In the genomic region with DNA sequence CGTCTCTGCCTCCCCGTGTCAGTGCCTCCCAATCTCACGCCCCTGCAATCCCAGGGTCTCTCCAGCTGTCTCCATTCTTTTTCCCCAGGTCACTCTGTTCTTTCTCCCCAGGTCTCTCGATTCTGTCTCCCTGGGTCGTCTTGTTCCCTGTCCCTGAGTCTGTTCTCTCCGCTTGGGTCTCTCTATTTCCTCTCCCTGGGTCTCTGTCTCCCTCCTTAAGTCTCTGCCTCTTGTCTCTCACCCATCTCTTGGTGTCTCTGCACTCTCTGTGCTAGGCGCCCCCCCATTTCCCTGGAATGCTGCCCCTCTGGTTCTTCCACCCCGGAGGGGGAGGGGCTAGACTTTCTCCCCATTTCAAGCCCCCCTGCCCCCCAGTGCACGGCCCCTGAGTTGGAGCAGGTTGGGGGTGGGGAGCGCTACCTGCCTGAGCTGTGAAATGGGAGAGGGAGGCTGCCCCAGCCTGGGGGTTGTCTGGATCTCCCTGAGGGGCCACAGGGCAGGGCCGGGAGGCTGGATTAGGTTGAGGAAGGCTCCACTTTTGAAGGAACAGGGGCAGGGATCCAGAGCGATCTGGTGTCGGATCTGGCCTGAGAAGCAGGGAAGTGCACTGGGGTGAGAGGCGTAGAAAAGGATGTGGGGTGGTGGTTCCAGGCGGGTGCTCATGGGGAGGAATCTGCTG, we compare ENCODE assay signal across 8 cellular contexts. TPM values are rescaled to one million over a fixed set of nuclear protein-coding genes. Genes with fewer than 3 reads are reported as not detected.
DNase-seq lines count a peak whose midpoint lies in the region; ATAC-seq and TF ChIP-seq lines count a peak whose summit lies in the region.

No MANE protein-coding gene starts in this region.

- H3K9me3 Mint-ChIP-seq in HFFc6: no peaks in the 10 kb centered on the region

- WGBS in mesodermal cell (ENCODE audit: insufficient coverage in 2 of 2), 2 experiments: 10 to 14% methylated on average over 11 of the region's 15 CpGs

- H3K4me1 ChIP-seq in mesodermal cell (ENCODE audit: control insufficient read depth, insufficient read depth, low read length, poor library complexity, severe bottlenecking): peaks cover 18% of the 10 kb centered on the region

- no peaks in the 10 kb centered on the region; the same call in none of the 2 replicates for H3K27me3 Mint-ChIP-seq in HFFc6 (ENCODE audit: insufficient read depth)

- H3K4me3 Mint-ChIP-seq in HFFc6: peak overlapping the region; percentile 99

- TF ChIP-seq CTCF in 22Rv1 (IDR thresholded peaks at IDR 0.05) (no peak), HFFc6 (IDR thresholded peaks at IDR 0.05) (no peak)

- H3K36me3 Mint-ChIP-seq in HFFc6 (ENCODE audit: low read depth): no peaks in the 10 kb centered on the region

- H3K4me1 Mint-ChIP-seq in HFFc6 (ENCODE audit: low read depth): peaks cover 52% of the 10 kb centered on the region

- peak overlapping the region; percentile 50 for H3K4me3 ChIP-seq in mesodermal cell (ENCODE audit: extremely low read depth, insufficient read depth, low read length, poor library complexity, severe bottlenecking)

- no peak for DNase-seq in HFFc6
- peak in 4 of 61 donors; percentile 13 to 51 (median 36) for DNase-seq in caudate nucleus (lab: John Stamatoyannopoulos, UW)
- DNase-seq in NK-92 (lab: John Stamatoyannopoulos, UW; ENCODE audit: unreplicated experiment): no peak
- DNase-seq in DMS79 (lab: John Stamatoyannopoulos, UW): no peak
- DNase-seq in NK-92 treated with Interleukin-12 subunit alpha and Interleukin-12 subunit beta, amount 100 ng/mL, for 24 hours (lab: John Stamatoyannopoulos, UW): no peak

- H3K27ac ChIP-seq in 22Rv1 (peak overlapping the region; percentile 78), caudate nucleus (ENCODE audit: low read depth, low read length) (peak overlapping the region; percentile 73), mesodermal cell (ENCODE audit: low read depth, low read length, severe bottlenecking) (no peak overlapping the region)

- no peak for ATAC-seq in GM21717 (IDR thresholded peaks at IDR 0.05; ENCODE audit: unreplicated experiment)

- peaks cover 3% of the 10 kb centered on the region for H3K36me3 ChIP-seq in mesodermal cell (ENCODE audit: control insufficient read depth, insufficient read depth, low read length)

- no peaks in the 10 kb centered on the region for H3K9me3 ChIP-seq in mesodermal cell (ENCODE audit: control insufficient read depth, low read length)

- H3K27ac Mint-ChIP-seq in HFFc6: peak overlapping the region; percentile 92

RNA-seq across cellular contexts. Expression of gene PTPRF, which starts 1.4 kb away (rescaled TPM):
- 100 to 1,000 TPM in 4 of 6 experiments, 10 to 100 TPM in 2; 94.3 to 119 (median 109) TPM for total RNA-seq in HFFc6 (2021; fragmentation: NEBNext Ultra II Directional; extraction: Animal tissue kit (Norgen Biotek cat#: 25700))
- 125 TPM for polyA plus RNA-seq in mesodermal cell (2013, experiment 1 of 2)
- polyA plus RNA-seq in mesodermal cell (2013, experiment 2 of 2): 107 TPM
